Comparison of ENCODE assay signal across 1 cellular context in the genomic region with DNA sequence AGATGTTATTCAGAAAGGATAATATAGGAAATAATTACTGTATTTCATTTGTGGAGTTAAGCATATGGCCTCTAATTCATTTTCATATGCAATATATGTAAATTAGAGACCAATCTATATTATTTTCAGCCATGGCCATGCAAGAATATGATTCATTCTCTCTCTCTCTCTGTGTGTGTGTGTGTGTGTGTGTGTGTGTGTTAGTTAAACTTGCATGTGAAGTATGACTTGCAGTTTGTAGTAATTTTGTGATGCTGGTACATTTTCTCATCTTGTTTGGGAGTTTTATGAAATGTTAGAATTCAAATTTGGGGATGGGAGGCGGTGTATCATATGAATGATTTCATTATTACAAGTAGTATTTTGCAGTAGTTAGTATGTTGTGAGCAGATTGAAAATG.
TF ChIP-seq lines count a peak whose summit lies in the region.

No MANE protein-coding gene starts in this region.

TF ChIP-seq in K562, 482 proteins besides CTCF, POLR2A, EP300 and RAD21 (continued from another document):
- no peak for TF ChIP-seq DDX20 (tag; IDR thresholded peaks at IDR 0.05; ENCODE audit: low read depth)
- no peak for TF ChIP-seq NEUROD1 (IDR thresholded peaks at IDR 0.05; ENCODE audit: borderline replicate concordance, low read depth, low read length, partially characterized antibody)
- TF ChIP-seq GTF2F1 (IDR thresholded peaks at IDR 0.05; ENCODE audit: low read depth, low read length) = no peak
- TF ChIP-seq TCF7L2 (IDR thresholded peaks at IDR 0.05; ENCODE audit: low read depth, low read length) = no peak
- 0 out of 2 replicates have a peak, but pooled peaks have one; percentile 29 for TF ChIP-seq MAFF (IDR thresholded peaks at IDR 0.05; ENCODE audit: low read length)
- TF ChIP-seq HDAC3 (IDR thresholded peaks at IDR 0.05; ENCODE audit: borderline replicate concordance, partially characterized antibody) = peak; percentile 33
- TF ChIP-seq, protein P1, sequence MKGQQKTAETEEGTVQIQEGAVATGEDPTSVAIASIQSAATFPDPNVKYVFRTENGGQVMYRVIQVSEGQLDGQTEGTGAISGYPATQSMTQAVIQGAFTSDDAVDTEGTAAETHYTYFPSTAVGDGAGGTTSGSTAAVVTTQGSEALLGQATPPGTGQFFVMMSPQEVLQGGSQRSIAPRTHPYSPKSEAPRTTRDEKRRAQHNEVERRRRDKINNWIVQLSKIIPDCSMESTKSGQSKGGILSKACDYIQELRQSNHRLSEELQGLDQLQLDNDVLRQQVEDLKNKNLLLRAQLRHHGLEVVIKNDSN (CRISPR knock-in tag; IDR thresholded peaks at IDR 0.05) = no peak
- 0 out of 2 replicates have a peak, but pooled peaks have one; percentile 51 for TF ChIP-seq ARID2 (IDR thresholded peaks at IDR 0.05)
- TF ChIP-seq, protein P2, sequence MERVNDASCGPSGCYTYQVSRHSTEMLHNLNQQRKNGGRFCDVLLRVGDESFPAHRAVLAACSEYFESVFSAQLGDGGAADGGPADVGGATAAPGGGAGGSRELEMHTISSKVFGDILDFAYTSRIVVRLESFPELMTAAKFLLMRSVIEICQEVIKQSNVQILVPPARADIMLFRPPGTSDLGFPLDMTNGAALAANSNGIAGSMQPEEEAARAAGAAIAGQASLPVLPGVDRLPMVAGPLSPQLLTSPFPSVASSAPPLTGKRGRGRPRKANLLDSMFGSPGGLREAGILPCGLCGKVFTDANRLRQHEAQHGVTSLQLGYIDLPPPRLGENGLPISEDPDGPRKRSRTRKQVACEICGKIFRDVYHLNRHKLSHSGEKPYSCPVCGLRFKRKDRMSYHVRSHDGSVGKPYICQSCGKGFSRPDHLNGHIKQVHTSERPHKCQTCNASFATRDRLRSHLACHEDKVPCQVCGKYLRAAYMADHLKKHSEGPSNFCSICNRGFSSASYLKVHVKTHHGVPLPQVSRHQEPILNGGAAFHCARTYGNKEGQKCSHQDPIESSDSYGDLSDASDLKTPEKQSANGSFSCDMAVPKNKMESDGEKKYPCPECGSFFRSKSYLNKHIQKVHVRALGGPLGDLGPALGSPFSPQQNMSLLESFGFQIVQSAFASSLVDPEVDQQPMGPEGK (CRISPR knock-in tag; IDR thresholded peaks at IDR 0.05; ENCODE audit: borderline replicate concordance) = no peak
- no peak for TF ChIP-seq IFI16 (CRISPR knock-in tag; IDR thresholded peaks at IDR 0.05)
- no peak for TF ChIP-seq FOXK1 (CRISPR knock-in tag; IDR thresholded peaks at IDR 0.05; ENCODE audit: borderline replicate concordance)
- TF ChIP-seq NFE2 (IDR thresholded peaks at IDR 0.05; ENCODE audit: low read depth) = peak; percentile 83
- TF ChIP-seq ZC3H4 (CRISPR knock-in tag; IDR thresholded peaks at IDR 0.05; ENCODE audit: borderline replicate concordance) = no peak
- no peak for TF ChIP-seq NR2F6 (CRISPR knock-in tag; IDR thresholded peaks at IDR 0.05)
- no peak for TF ChIP-seq RHOXF2B (CRISPR knock-in tag; conservative IDR thresholded peaks at IDR 0.05)
- no peak for TF ChIP-seq MEF2D (tag; conservative IDR thresholded peaks at IDR 0.05; ENCODE audit: low read depth)
- TF ChIP-seq, protein P3, sequence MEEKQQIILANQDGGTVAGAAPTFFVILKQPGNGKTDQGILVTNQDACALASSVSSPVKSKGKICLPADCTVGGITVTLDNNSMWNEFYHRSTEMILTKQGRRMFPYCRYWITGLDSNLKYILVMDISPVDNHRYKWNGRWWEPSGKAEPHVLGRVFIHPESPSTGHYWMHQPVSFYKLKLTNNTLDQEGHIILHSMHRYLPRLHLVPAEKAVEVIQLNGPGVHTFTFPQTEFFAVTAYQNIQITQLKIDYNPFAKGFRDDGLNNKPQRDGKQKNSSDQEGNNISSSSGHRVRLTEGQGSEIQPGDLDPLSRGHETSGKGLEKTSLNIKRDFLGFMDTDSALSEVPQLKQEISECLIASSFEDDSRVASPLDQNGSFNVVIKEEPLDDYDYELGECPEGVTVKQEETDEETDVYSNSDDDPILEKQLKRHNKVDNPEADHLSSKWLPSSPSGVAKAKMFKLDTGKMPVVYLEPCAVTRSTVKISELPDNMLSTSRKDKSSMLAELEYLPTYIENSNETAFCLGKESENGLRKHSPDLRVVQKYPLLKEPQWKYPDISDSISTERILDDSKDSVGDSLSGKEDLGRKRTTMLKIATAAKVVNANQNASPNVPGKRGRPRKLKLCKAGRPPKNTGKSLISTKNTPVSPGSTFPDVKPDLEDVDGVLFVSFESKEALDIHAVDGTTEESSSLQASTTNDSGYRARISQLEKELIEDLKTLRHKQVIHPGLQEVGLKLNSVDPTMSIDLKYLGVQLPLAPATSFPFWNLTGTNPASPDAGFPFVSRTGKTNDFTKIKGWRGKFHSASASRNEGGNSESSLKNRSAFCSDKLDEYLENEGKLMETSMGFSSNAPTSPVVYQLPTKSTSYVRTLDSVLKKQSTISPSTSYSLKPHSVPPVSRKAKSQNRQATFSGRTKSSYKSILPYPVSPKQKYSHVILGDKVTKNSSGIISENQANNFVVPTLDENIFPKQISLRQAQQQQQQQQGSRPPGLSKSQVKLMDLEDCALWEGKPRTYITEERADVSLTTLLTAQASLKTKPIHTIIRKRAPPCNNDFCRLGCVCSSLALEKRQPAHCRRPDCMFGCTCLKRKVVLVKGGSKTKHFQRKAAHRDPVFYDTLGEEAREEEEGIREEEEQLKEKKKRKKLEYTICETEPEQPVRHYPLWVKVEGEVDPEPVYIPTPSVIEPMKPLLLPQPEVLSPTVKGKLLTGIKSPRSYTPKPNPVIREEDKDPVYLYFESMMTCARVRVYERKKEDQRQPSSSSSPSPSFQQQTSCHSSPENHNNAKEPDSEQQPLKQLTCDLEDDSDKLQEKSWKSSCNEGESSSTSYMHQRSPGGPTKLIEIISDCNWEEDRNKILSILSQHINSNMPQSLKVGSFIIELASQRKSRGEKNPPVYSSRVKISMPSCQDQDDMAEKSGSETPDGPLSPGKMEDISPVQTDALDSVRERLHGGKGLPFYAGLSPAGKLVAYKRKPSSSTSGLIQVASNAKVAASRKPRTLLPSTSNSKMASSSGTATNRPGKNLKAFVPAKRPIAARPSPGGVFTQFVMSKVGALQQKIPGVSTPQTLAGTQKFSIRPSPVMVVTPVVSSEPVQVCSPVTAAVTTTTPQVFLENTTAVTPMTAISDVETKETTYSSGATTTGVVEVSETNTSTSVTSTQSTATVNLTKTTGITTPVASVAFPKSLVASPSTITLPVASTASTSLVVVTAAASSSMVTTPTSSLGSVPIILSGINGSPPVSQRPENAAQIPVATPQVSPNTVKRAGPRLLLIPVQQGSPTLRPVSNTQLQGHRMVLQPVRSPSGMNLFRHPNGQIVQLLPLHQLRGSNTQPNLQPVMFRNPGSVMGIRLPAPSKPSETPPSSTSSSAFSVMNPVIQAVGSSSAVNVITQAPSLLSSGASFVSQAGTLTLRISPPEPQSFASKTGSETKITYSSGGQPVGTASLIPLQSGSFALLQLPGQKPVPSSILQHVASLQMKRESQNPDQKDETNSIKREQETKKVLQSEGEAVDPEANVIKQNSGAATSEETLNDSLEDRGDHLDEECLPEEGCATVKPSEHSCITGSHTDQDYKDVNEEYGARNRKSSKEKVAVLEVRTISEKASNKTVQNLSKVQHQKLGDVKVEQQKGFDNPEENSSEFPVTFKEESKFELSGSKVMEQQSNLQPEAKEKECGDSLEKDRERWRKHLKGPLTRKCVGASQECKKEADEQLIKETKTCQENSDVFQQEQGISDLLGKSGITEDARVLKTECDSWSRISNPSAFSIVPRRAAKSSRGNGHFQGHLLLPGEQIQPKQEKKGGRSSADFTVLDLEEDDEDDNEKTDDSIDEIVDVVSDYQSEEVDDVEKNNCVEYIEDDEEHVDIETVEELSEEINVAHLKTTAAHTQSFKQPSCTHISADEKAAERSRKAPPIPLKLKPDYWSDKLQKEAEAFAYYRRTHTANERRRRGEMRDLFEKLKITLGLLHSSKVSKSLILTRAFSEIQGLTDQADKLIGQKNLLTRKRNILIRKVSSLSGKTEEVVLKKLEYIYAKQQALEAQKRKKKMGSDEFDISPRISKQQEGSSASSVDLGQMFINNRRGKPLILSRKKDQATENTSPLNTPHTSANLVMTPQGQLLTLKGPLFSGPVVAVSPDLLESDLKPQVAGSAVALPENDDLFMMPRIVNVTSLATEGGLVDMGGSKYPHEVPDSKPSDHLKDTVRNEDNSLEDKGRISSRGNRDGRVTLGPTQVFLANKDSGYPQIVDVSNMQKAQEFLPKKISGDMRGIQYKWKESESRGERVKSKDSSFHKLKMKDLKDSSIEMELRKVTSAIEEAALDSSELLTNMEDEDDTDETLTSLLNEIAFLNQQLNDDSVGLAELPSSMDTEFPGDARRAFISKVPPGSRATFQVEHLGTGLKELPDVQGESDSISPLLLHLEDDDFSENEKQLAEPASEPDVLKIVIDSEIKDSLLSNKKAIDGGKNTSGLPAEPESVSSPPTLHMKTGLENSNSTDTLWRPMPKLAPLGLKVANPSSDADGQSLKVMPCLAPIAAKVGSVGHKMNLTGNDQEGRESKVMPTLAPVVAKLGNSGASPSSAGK (IDR thresholded peaks at IDR 0.05) = no peak
- TF ChIP-seq ZNF324 (CRISPR knock-in tag; IDR thresholded peaks at IDR 0.05) = no peak
- peak; percentile 92 for TF ChIP-seq ZNF316 (IDR thresholded peaks at IDR 0.05)
- TF ChIP-seq TAF1 (IDR thresholded peaks at IDR 0.05; ENCODE audit: control insufficient read depth, extremely low read depth, insufficient read depth, low read length, severe bottlenecking) = no peak
- TF ChIP-seq ZFPM2 (CRISPR knock-in tag; IDR thresholded peaks at IDR 0.05) = no peak
- TF ChIP-seq, protein P4, sequence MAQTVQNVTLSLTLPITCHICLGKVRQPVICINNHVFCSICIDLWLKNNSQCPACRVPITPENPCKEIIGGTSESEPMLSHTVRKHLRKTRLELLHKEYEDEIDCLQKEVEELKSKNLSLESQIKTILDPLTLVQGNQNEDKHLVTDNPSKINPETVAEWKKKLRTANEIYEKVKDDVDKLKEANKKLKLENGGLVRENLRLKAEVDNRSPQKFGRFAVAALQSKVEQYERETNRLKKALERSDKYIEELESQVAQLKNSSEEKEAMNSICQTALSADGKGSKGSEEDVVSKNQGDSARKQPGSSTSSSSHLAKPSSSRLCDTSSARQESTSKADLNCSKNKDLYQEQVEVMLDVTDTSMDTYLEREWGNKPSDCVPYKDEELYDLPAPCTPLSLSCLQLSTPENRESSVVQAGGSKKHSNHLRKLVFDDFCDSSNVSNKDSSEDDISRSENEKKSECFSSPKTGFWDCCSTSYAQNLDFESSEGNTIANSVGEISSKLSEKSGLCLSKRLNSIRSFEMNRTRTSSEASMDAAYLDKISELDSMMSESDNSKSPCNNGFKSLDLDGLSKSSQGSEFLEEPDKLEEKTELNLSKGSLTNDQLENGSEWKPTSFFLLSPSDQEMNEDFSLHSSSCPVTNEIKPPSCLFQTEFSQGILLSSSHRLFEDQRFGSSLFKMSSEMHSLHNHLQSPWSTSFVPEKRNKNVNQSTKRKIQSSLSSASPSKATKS (CRISPR knock-in tag; IDR thresholded peaks at IDR 0.05) = no peak
